ENCODE assay signal across 2 cellular contexts in the genomic region with DNA sequence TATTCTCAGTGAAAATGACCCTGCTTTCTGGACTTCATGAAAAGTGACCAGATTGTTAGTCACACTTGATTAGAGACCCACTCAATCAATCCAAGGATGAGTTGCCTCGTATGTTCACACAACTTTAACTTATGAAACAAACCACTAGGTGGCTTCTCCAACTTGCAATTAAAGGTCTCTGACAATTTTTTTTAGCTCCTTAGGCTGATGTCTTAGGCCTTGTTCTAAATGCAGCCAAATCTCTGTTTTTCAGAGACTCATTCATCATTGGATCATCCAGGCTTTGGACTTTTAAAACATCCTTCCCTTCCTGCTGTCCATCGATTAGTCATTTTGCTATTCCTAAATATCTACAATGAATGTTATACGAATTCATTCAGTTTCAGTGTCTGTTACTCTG.
TF ChIP-seq lines count a peak whose summit lies in the region.

No MANE protein-coding gene starts in this region.

TF ChIP-seq in GM23338, 12 proteins besides CTCF, POLR2A, EP300 and RAD21 (continued from another document):
- TF ChIP-seq, protein P1, sequence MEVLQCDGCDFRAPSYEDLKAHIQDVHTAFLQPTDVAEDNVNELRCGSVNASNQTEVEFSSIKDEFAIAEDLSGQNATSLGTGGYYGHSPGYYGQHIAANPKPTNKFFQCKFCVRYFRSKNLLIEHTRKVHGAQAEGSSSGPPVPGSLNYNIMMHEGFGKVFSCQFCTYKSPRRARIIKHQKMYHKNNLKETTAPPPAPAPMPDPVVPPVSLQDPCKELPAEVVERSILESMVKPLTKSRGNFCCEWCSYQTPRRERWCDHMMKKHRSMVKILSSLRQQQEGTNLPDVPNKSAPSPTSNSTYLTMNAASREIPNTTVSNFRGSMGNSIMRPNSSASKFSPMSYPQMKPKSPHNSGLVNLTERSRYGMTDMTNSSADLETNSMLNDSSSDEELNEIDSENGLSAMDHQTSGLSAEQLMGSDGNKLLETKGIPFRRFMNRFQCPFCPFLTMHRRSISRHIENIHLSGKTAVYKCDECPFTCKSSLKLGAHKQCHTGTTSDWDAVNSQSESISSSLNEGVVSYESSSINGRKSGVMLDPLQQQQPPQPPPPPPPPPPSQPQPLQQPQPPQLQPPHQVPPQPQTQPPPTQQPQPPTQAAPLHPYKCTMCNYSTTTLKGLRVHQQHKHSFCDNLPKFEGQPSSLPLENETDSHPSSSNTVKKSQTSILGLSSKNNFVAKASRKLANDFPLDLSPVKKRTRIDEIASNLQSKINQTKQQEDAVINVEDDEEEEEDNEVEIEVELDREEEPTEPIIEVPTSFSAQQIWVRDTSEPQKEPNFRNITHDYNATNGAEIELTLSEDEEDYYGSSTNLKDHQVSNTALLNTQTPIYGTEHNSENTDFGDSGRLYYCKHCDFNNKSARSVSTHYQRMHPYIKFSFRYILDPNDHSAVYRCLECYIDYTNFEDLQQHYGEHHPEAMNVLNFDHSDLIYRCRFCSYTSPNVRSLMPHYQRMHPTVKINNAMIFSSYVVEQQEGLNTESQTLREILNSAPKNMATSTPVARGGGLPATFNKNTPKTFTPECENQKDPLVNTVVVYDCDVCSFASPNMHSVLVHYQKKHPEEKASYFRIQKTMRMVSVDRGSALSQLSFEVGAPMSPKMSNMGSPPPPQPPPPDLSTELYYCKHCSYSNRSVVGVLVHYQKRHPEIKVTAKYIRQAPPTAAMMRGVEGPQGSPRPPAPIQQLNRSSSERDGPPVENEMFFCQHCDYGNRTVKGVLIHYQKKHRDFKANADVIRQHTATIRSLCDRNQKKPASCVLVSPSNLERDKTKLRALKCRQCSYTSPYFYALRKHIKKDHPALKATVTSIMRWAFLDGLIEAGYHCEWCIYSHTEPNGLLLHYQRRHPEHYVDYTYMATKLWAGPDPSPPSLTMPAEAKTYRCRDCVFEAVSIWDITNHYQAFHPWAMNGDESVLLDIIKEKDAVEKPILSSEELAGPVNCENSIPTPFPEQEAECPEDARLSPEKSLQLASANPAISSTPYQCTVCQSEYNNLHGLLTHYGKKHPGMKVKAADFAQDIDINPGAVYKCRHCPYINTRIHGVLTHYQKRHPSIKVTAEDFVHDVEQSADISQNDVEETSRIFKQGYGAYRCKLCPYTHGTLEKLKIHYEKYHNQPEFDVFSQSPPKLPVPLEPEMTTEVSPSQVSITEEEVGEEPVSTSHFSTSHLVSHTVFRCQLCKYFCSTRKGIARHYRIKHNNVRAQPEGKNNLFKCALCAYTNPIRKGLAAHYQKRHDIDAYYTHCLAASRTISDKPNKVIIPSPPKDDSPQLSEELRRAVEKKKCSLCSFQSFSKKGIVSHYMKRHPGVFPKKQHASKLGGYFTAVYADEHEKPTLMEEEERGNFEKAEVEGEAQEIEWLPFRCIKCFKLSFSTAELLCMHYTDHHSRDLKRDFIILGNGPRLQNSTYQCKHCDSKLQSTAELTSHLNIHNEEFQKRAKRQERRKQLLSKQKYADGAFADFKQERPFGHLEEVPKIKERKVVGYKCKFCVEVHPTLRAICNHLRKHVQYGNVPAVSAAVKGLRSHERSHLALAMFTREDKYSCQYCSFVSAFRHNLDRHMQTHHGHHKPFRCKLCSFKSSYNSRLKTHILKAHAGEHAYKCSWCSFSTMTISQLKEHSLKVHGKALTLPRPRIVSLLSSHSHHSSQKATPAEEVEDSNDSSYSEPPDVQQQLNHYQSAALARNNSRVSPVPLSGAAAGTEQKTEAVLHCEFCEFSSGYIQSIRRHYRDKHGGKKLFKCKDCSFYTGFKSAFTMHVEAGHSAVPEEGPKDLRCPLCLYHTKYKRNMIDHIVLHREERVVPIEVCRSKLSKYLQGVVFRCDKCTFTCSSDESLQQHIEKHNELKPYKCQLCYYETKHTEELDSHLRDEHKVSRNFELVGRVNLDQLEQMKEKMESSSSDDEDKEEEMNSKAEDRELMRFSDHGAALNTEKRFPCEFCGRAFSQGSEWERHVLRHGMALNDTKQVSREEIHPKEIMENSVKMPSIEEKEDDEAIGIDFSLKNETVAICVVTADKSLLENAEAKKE (CRISPR knock-in tag; IDR thresholded peaks at IDR 0.05): no peak
- TF ChIP-seq EZH2 (IDR thresholded peaks at IDR 0.05; ENCODE audit: low read depth, unreplicated experiment) (no peak), NANOG (IDR thresholded peaks at IDR 0.05; ENCODE audit: borderline replicate concordance) (no peak)

TF ChIP-seq in WTC11, 78 proteins besides CTCF, POLR2A, EP300 and RAD21 (continued from another document):
- TF ChIP-seq, protein P2, sequence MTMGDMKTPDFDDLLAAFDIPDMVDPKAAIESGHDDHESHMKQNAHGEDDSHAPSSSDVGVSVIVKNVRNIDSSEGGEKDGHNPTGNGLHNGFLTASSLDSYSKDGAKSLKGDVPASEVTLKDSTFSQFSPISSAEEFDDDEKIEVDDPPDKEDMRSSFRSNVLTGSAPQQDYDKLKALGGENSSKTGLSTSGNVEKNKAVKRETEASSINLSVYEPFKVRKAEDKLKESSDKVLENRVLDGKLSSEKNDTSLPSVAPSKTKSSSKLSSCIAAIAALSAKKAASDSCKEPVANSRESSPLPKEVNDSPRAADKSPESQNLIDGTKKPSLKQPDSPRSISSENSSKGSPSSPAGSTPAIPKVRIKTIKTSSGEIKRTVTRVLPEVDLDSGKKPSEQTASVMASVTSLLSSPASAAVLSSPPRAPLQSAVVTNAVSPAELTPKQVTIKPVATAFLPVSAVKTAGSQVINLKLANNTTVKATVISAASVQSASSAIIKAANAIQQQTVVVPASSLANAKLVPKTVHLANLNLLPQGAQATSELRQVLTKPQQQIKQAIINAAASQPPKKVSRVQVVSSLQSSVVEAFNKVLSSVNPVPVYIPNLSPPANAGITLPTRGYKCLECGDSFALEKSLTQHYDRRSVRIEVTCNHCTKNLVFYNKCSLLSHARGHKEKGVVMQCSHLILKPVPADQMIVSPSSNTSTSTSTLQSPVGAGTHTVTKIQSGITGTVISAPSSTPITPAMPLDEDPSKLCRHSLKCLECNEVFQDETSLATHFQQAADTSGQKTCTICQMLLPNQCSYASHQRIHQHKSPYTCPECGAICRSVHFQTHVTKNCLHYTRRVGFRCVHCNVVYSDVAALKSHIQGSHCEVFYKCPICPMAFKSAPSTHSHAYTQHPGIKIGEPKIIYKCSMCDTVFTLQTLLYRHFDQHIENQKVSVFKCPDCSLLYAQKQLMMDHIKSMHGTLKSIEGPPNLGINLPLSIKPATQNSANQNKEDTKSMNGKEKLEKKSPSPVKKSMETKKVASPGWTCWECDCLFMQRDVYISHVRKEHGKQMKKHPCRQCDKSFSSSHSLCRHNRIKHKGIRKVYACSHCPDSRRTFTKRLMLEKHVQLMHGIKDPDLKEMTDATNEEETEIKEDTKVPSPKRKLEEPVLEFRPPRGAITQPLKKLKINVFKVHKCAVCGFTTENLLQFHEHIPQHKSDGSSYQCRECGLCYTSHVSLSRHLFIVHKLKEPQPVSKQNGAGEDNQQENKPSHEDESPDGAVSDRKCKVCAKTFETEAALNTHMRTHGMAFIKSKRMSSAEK (CRISPR knock-in tag; IDR thresholded peaks at IDR 0.05; ENCODE audit: borderline replicate concordance): no peak
- TF ChIP-seq NR2C2 (CRISPR knock-in tag; IDR thresholded peaks at IDR 0.05): no peak
- TF ChIP-seq, protein P3, sequence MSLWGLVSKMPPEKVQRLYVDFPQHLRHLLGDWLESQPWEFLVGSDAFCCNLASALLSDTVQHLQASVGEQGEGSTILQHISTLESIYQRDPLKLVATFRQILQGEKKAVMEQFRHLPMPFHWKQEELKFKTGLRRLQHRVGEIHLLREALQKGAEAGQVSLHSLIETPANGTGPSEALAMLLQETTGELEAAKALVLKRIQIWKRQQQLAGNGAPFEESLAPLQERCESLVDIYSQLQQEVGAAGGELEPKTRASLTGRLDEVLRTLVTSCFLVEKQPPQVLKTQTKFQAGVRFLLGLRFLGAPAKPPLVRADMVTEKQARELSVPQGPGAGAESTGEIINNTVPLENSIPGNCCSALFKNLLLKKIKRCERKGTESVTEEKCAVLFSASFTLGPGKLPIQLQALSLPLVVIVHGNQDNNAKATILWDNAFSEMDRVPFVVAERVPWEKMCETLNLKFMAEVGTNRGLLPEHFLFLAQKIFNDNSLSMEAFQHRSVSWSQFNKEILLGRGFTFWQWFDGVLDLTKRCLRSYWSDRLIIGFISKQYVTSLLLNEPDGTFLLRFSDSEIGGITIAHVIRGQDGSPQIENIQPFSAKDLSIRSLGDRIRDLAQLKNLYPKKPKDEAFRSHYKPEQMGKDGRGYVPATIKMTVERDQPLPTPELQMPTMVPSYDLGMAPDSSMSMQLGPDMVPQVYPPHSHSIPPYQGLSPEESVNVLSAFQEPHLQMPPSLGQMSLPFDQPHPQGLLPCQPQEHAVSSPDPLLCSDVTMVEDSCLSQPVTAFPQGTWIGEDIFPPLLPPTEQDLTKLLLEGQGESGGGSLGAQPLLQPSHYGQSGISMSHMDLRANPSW (CRISPR knock-in tag; conservative IDR thresholded peaks at IDR 0.05; ENCODE audit: low read depth): no peak
